Comparison of ENCODE assay signal across 1 cellular context in genomic region chr1:193183019-193183643, GRCh38.
TF ChIP-seq lines count a peak whose summit lies in the region.

No MANE protein-coding gene starts in this region.

TF ChIP-seq in H1, 55 proteins besides CTCF, POLR2A, EP300 and RAD21 (continued from another document):
- TF ChIP-seq USF2 (IDR thresholded peaks at IDR 0.05; ENCODE audit: low read length), result no peak
- TF ChIP-seq TCF12 (IDR thresholded peaks at IDR 0.05; ENCODE audit: low read depth, low read length), result no peak
- TF ChIP-seq SAP30 (IDR thresholded peaks at IDR 0.05; ENCODE audit: insufficient read depth, insufficient replicate concordance, low read length), result no peak
- TF ChIP-seq CHD7 (IDR thresholded peaks at IDR 0.05; ENCODE audit: insufficient replicate concordance, low read length), result no peak
